ENCODE assay signal across 17 cellular contexts in genomic region chrX:29071525-29071924, GRCh38.
DNase-seq lines count a peak whose midpoint lies in the region; ATAC-seq, FAIRE-seq and TF ChIP-seq lines count a peak whose summit lies in the region.
"Had no signal": no experiment of that assay in that cellular context is flagged by ENCODE, and none has a peak within 500 bp of the region (broad histone marks: within the 10 kb centered on the region; RNA-seq: fewer than 3 reads in every experiment).

No MANE protein-coding gene starts in this region.

- ATAC-seq in GM21447 (IDR thresholded peaks at IDR 0.05; ENCODE audit: unreplicated experiment) (no peak), left cardiac atrium (no peak)
- ATAC-seq: K562 had no signal

- no peaks in the 10 kb centered on the region for H3K9me2 ChIP-seq in GM23248 (ENCODE audit: insufficient read depth)

- H2AFZ ChIP-seq in GM23248 (no peak overlapping the region), astrocyte (ENCODE audit: low read depth, low read length) (no peak overlapping the region)

- H3K4me3 Mint-ChIP-seq in astrocyte (ENCODE audit: unreplicated experiment) = no peak overlapping the region
- H3K4me3 Mint-ChIP-seq: CD4-positive, CD25-positive, alpha-beta regulatory T cell had no signal

- H4K20me1 ChIP-seq in GM23248 (ENCODE audit: insufficient read depth) (no peaks in the 10 kb centered on the region), astrocyte (ENCODE audit: insufficient read depth, low read length) (no peaks in the 10 kb centered on the region)

- DNase-seq in AG08395 (ENCODE audit: low spot score) (peak; percentile 5), GM23248 (peak; percentile 2), astrocyte (ENCODE audit: low read depth) (peak; percentile 6), fibroblast of peridontal ligament (ENCODE audit: extremely low read depth) (peak; percentile 53), ecto neural progenitor cell (ENCODE audit: low spot score) (no peak), left cardiac atrium (no peak), superior temporal gyrus (ENCODE audit: extremely low spot score) (no peak)
- DNase-seq: 8988T; CD4-positive, CD25-positive, alpha-beta regulatory T cell; HCEC 1CT; NCI-H1417 treated with DMSO at 0.1 percent for 48 hours; NCI-H1930; NCI-H2171; NCI-H446 treated with DMSO at 0.1 percent for 48 hours; OCI-M1 had no signal

- no peaks in the 10 kb centered on the region for H3K36me3 Mint-ChIP-seq in astrocyte (ENCODE audit: low read depth, unreplicated experiment)
- H3K36me3 Mint-ChIP-seq: CD4-positive, CD25-positive, alpha-beta regulatory T cell had no signal

- H3K27ac ChIP-seq in GM23248 (no peak overlapping the region), astrocyte (ENCODE audit: low read depth, low read length) (no peak overlapping the region)

- no peak overlapping the region for H3K27ac Mint-ChIP-seq in astrocyte (ENCODE audit: unreplicated experiment)
- H3K27ac Mint-ChIP-seq: CD4-positive, CD25-positive, alpha-beta regulatory T cell had no signal

- no peaks in the 10 kb centered on the region for H3K27me3 ChIP-seq in GM23248 (replicated peaks; ENCODE audit: insufficient read depth)
- no peaks in the 10 kb centered on the region for H3K27me3 ChIP-seq in astrocyte (ENCODE audit: insufficient read depth, low read length)

- in situ Hi-C loops in GM23248 (cut with MboI) = no loop called here

- H3K36me3 ChIP-seq in GM23248 (ENCODE audit: low read depth) = no peaks in the 10 kb centered on the region
- no peaks in the 10 kb centered on the region for H3K36me3 ChIP-seq in astrocyte (ENCODE audit: insufficient read depth, low read length)

- H3K4me3 ChIP-seq in GM23248 = no peak overlapping the region
- H3K4me3 ChIP-seq in astrocyte (ENCODE audit: insufficient read depth, low read depth, low read length) = no peak overlapping the region
- H3K4me3 ChIP-seq: K562 had no signal

- WGBS in GM23248 (ENCODE audit: low coverage in 1 of 2, low lambda C conversion rate in 2 of 2, missing lambda C conversion rate in 2 of 2), 2 experiments = 0 to 13% methylated on average over 2 of the region's 2 CpGs

- H3K4me2 ChIP-seq in GM23248 (ENCODE audit: unreplicated experiment) (no peak overlapping the region), astrocyte (ENCODE audit: low read length) (no peak overlapping the region)

- no peak overlapping the region for H3K9ac ChIP-seq in GM23248
- no peak overlapping the region for H3K9ac ChIP-seq in astrocyte (ENCODE audit: low read length)

- FAIRE-seq in astrocyte (lab: Jason Lieb, UNC) = no peak
- FAIRE-seq: K562 had no signal

- H3F3A ChIP-seq in GM23248 (ENCODE audit: insufficient read depth) = no peaks in the 10 kb centered on the region

- H3K9me3 Mint-ChIP-seq in astrocyte (ENCODE audit: unreplicated experiment) = no peaks in the 10 kb centered on the region

- no peaks in the 10 kb centered on the region for H3K4me1 Mint-ChIP-seq in astrocyte (ENCODE audit: low read depth, unreplicated experiment)
- H3K4me1 Mint-ChIP-seq: CD4-positive, CD25-positive, alpha-beta regulatory T cell had no signal

- intact Hi-C loops in left cardiac atrium (cut with DNase I) = no loop called here

- H3K79me2 ChIP-seq in GM23248 (ENCODE audit: insufficient read depth) = no peaks in the 10 kb centered on the region
- H3K79me2 ChIP-seq in astrocyte (ENCODE audit: insufficient read depth, low read length) = no peaks in the 10 kb centered on the region

- no peak for TF ChIP-seq CTCF in astrocyte (IDR thresholded peaks at IDR 0.05; ENCODE audit: insufficient read depth, low read depth, low read length)

- H3K9me3 ChIP-seq in GM23248 (ENCODE audit: low read depth) (no peaks in the 10 kb centered on the region), astrocyte (ENCODE audit: insufficient read depth, low read depth, low read length) (no peaks in the 10 kb centered on the region)

- H3K4me1 ChIP-seq in GM23248 (ENCODE audit: insufficient read depth) = no peaks in the 10 kb centered on the region
- H3K4me1 ChIP-seq in astrocyte (ENCODE audit: insufficient read depth, low read length) = no peaks in the 10 kb centered on the region

- no peaks in the 10 kb centered on the region for H3K27me3 Mint-ChIP-seq in astrocyte (ENCODE audit: low read depth, unreplicated experiment)
- H3K27me3 Mint-ChIP-seq: CD4-positive, CD25-positive, alpha-beta regulatory T cell had no signal

Comparison
In these comparisons a context has a peak if more than half of its experiments do, and no peak if none do; other contexts are left out.
1. DNase-seq: peak in AG08395 (single experiment), GM23248 (single experiment), astrocyte (single experiment) and fibroblast of peridontal ligament (single experiment); none in ecto neural progenitor cell (single experiment), left cardiac atrium (single experiment) and superior temporal gyrus (single experiment).